Comparison of ENCODE assay signal across 1 cellular context in genomic region chr10:69451209-69451783, GRCh38.
TF ChIP-seq lines count a peak whose summit lies in the region.

TSS of gene TSPAN15 (plus strand) at chr10:69451465. CDS start at chr10:69451595, 130 bp downstream.

TF ChIP-seq in HepG2, 621 proteins besides CTCF, POLR2A, EP300 and RAD21 (continued from another document and continues in another):
- TF ChIP-seq HMGXB4 (CRISPR knock-in tag; IDR thresholded peaks at IDR 0.05; ENCODE audit: borderline replicate concordance in 1 of 2, low read depth in 1 of 2) = peak in 1 of 2 experiments; percentile 44; a peak in 1 of 4 replicates
- no peak for TF ChIP-seq ZSCAN20 (CRISPR knock-in tag; IDR thresholded peaks at IDR 0.05; ENCODE audit: borderline replicate concordance)
- TF ChIP-seq CREM (IDR thresholded peaks at IDR 0.05) = no peak
- no peak for TF ChIP-seq CREM (CRISPR knock-in tag; IDR thresholded peaks at IDR 0.05)
- TF ChIP-seq ZNF383 (CRISPR knock-in tag; IDR thresholded peaks at IDR 0.05; ENCODE audit: borderline replicate concordance) = 0 out of 2 replicates have a peak, but pooled peaks have one; percentile 31
- 0 out of 2 replicates have a peak, but pooled peaks have one; percentile 28 for TF ChIP-seq ZNF431 (CRISPR knock-in tag; IDR thresholded peaks at IDR 0.05; ENCODE audit: borderline replicate concordance, low read depth)
- peak; percentile 72; the same call in 1 of the 2 replicates for TF ChIP-seq PRDM10 (CRISPR knock-in tag; IDR thresholded peaks at IDR 0.05; ENCODE audit: low read depth)
- TF ChIP-seq PHF21A (CRISPR knock-in tag; IDR thresholded peaks at IDR 0.05) = peak; percentile 43; the same call in 1 of the 2 replicates
- TF ChIP-seq ZEB1 (IDR thresholded peaks at IDR 0.05; ENCODE audit: insufficient replicate concordance, low read depth) = peak; percentile 27
- no peak for TF ChIP-seq ZNF629 (CRISPR knock-in tag; conservative IDR thresholded peaks at IDR 0.05)
- TF ChIP-seq PATZ1 (CRISPR knock-in tag; IDR thresholded peaks at IDR 0.05) = peak; percentile 21; the same call in 1 of the 2 replicates
- 0 out of 2 replicates have a peak, but pooled peaks have one; percentile 4 for TF ChIP-seq PITX1 (CRISPR knock-in tag; IDR thresholded peaks at IDR 0.05)
- 0 out of 2 replicates have a peak, but pooled peaks have one; percentile 20 for TF ChIP-seq IKZF5 (CRISPR knock-in tag; IDR thresholded peaks at IDR 0.05)
- 0 out of 2 replicates have a peak, but pooled peaks have one; percentile 21 for TF ChIP-seq TFDP1 (CRISPR knock-in tag; IDR thresholded peaks at IDR 0.05; ENCODE audit: borderline replicate concordance)
- 0 out of 2 replicates have a peak, but pooled peaks have one; percentile 22 for TF ChIP-seq KDM2A (CRISPR knock-in tag; IDR thresholded peaks at IDR 0.05; ENCODE audit: borderline replicate concordance, low read depth)
- TF ChIP-seq ZNF782 (CRISPR knock-in tag; IDR thresholded peaks at IDR 0.05; ENCODE audit: borderline replicate concordance) = no peak
- TF ChIP-seq NR2C2 (CRISPR knock-in tag; IDR thresholded peaks at IDR 0.05; ENCODE audit: borderline replicate concordance) = 0 out of 2 replicates have a peak, but pooled peaks have one; percentile 21
- 0 out of 2 replicates have a peak, but pooled peaks have one; percentile 19 for TF ChIP-seq POGZ (CRISPR knock-in tag; IDR thresholded peaks at IDR 0.05)
- peak; percentile 55 for TF ChIP-seq ZNF687 (CRISPR knock-in tag; IDR thresholded peaks at IDR 0.05)
- no peak for TF ChIP-seq SP1 (IDR thresholded peaks at IDR 0.05)
- peak; percentile 72 for TF ChIP-seq SP1 (CRISPR knock-in tag; IDR thresholded peaks at IDR 0.05)
- peak; percentile 90 for TF ChIP-seq NFYB (CRISPR knock-in tag; IDR thresholded peaks at IDR 0.05)
- TF ChIP-seq KMT2B (CRISPR knock-in tag; IDR thresholded peaks at IDR 0.05) = no peak
- TF ChIP-seq SNAI1 (CRISPR knock-in tag; IDR thresholded peaks at IDR 0.05; ENCODE audit: borderline replicate concordance) = 0 out of 2 replicates have a peak, but pooled peaks have one; percentile 39
- TF ChIP-seq ZNF572 (CRISPR knock-in tag; IDR thresholded peaks at IDR 0.05) = no peak
- TF ChIP-seq TFAP4 (IDR thresholded peaks at IDR 0.05; ENCODE audit: borderline replicate concordance, low read depth) = no peak
- TF ChIP-seq ZFYVE20 (CRISPR knock-in tag; IDR thresholded peaks at IDR 0.05; ENCODE audit: borderline replicate concordance, low read depth) = no peak
- TF ChIP-seq GMEB2 (CRISPR knock-in tag; IDR thresholded peaks at IDR 0.05; ENCODE audit: low read depth) = no peak
- 0 out of 2 replicates have a peak, but pooled peaks have one; percentile 37 for TF ChIP-seq ZNF501 (CRISPR knock-in tag; IDR thresholded peaks at IDR 0.05)
- peak; percentile 91 for TF ChIP-seq PBX2 (CRISPR knock-in tag; IDR thresholded peaks at IDR 0.05)
- TF ChIP-seq SP4 (CRISPR knock-in tag; IDR thresholded peaks at IDR 0.05) = peak; percentile 60; the same call in 1 of the 2 replicates
- TF ChIP-seq SP5 (CRISPR knock-in tag; IDR thresholded peaks at IDR 0.05; ENCODE audit: borderline replicate concordance, low read depth) = peak; percentile 16; the same call in 1 of the 2 replicates
- no peak for TF ChIP-seq ZNF451 (CRISPR knock-in tag; IDR thresholded peaks at IDR 0.05)
- TF ChIP-seq MAZ (IDR thresholded peaks at IDR 0.05; ENCODE audit: borderline replicate concordance, low read depth, low read length) = no peak
- 0 out of 2 replicates have a peak, but pooled peaks have one; percentile 20 for TF ChIP-seq MAZ (CRISPR knock-in tag; IDR thresholded peaks at IDR 0.05; ENCODE audit: low read depth)
- TF ChIP-seq HNRNPLL (IDR thresholded peaks at IDR 0.05; ENCODE audit: low read depth, low read length, poor library complexity, severe bottlenecking) = peak; percentile 39
- no peak for TF ChIP-seq RFXAP (CRISPR knock-in tag; IDR thresholded peaks at IDR 0.05; ENCODE audit: borderline replicate concordance)
- no peak for TF ChIP-seq KDM6A (CRISPR knock-in tag; IDR thresholded peaks at IDR 0.05; ENCODE audit: low read depth)
- peak; percentile 95 for TF ChIP-seq SP2 (CRISPR knock-in tag; IDR thresholded peaks at IDR 0.05)
